Comparison of ENCODE assay signal across 21 cellular contexts in the genomic region with DNA sequence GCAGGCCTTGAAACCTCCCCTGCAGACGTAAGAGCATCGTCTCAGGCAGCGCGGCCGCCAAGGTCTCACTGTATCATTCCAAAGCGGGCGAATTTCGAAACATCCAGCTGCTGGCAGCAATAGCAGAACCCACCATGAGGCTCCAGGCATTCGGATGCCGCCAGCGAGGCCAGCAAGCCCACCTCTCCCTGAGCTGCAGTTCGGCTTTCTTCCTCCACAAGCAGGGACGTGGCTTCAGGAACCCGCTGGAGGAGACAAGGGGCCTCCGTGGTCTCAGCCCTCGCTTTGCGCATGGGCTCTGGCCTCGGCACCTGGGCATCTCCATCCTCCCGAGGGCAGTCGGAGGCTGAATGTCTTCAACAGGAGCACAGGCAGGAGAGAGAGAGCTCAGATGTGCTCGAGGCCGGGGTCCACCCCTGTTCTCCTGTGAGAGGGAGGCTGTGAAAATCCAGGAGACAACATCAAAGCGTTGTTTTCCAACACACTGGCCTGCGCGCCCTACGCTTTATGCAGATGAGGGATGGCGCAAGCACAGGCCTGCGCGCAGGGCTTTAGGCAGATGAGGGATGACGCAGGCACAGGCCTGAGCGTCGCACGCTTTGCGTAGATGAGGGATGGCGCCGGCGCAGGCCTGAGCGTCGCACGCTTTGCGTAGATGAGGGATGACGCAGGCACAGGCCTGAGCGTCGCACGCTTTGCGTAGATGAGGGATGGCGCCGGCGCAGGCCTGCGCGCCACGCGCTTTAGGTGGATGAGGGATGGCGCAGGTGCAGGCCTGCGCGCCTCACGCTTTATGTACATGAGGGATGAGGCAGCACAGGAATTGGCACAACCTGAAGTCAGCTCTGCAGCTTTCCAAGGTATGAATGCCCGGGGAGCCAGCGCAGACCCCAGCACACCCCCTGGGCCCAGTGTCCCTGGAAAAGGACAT.
DNase-seq lines count a peak whose midpoint lies in the region; ATAC-seq and TF ChIP-seq lines count a peak whose summit lies in the region.
"Had no signal": no experiment of that assay in that cellular context is flagged by ENCODE, and none has a peak within 500 bp of the region (broad histone marks: within the 10 kb centered on the region; RNA-seq: fewer than 3 reads in every experiment).

No MANE protein-coding gene starts in this region.

- no peaks in the 10 kb centered on the region for H3K9me2 ChIP-seq in SK-N-SH

- no peaks in the 10 kb centered on the region for H3K9me3 ChIP-seq in SK-N-SH
- H3K9me3 ChIP-seq in stomach = no peaks in the 10 kb centered on the region
- no peaks in the 10 kb centered on the region for H3K9me3 ChIP-seq in HAP-1
- H3K9me3 ChIP-seq: BE2C, esophagus squamous epithelium, Peyer's patch had no signal

- CTCF ChIA-PET in SK-N-SH (lab: Yijun Ruan, JAX) = no interaction called here
- CTCF ChIA-PET in activated CD8-positive, alpha-beta memory T cell treated with anti-CD3 and anti-CD28 coated beads, Interleukin-2, amount 10 ng/mL, durations not matched to agents 7 days and 5 days (lab: Charles Lee) = no interaction called here

- TF ChIP-seq EP300 in SK-N-SH (IDR thresholded peaks at IDR 0.05; ENCODE audit: borderline replicate concordance in 1 of 2, low read depth in 1 of 2, low read length in 1 of 2) (no peak), stomach (IDR thresholded peaks at IDR 0.05) (no peak)

- H3K9me3 Mint-ChIP-seq in activated CD8-positive, alpha-beta memory T cell treated with anti-CD3 and anti-CD28 coated beads, Interleukin-2, amount 10 ng/mL, durations not matched to agents 7 days and 5 days (ENCODE audit: low read depth) = no peaks in the 10 kb centered on the region
- H3K9me3 Mint-ChIP-seq: activated naive CD4-positive, alpha-beta T cell treated with anti-CD3 and anti-CD28 coated beads, Interleukin-2, amount 50 U/mL, for 24 hours; brain; mesothelial cell of epicardium had no signal

- no peaks in the 10 kb centered on the region for H3K79me2 ChIP-seq in SK-N-SH (ENCODE audit: insufficient read depth)

- WGBS in SK-N-SH (ENCODE audit: low lambda C conversion rate) = 78% methylated on average over 50 of the region's 59 CpGs
- 84 to 92% (median 89%) methylated on average over 52 to 59 of the region's 59 CpGs for WGBS in stomach, 5 donors

- H3K27me3 Mint-ChIP-seq in activated CD8-positive, alpha-beta memory T cell treated with anti-CD3 and anti-CD28 coated beads, Interleukin-2, amount 10 ng/mL, durations not matched to agents 7 days and 5 days = no peaks in the 10 kb centered on the region

- H3K4me3 ChIP-seq in SK-N-SH (ENCODE audit: low read depth in 2 of 2, low read length in 1 of 2) (no peak overlapping the region), stomach (no peak overlapping the region), HAP-1 (no peak overlapping the region)
- H3K4me3 ChIP-seq: esophagus squamous epithelium, Peyer's patch had no signal

- no peak for ATAC-seq in SK-N-SH treated with all-trans-retinoic acid at 6 μM for 48 hours
- no peak for ATAC-seq in activated CD8-positive, alpha-beta memory T cell treated with anti-CD3 and anti-CD28 coated beads, Interleukin-2, amount 10 ng/mL, durations not matched to agents 7 days and 5 days
- peak; percentile 8 for ATAC-seq in foreskin keratinocyte
- ATAC-seq in HG03378 (IDR thresholded peaks at IDR 0.05; ENCODE audit: unreplicated experiment) = no peak

- in situ Hi-C loops in HAP-1 (cut with MboI; ENCODE audit: low sequenced_read_pairs) = no loop called here

- H3K36me3 ChIP-seq in SK-N-SH (replicated peaks in 1 of 2; ENCODE audit: control insufficient read depth in 1 of 2, insufficient read depth in 2 of 2, low read length in 1 of 2) (no peaks in the 10 kb centered on the region), stomach (no peaks in the 10 kb centered on the region), HAP-1 (replicated peaks) (no peaks in the 10 kb centered on the region)
- H3K36me3 ChIP-seq: BE2C, esophagus squamous epithelium, Peyer's patch had no signal

- intact Hi-C loops in stomach (cut with DNase I; ENCODE audit: low total_unique reads) = no loop called here

- no peaks in the 10 kb centered on the region for H3K27me3 ChIP-seq in SK-N-SH (ENCODE audit: insufficient read depth)
- H3K27me3 ChIP-seq in foreskin keratinocyte = no peaks in the 10 kb centered on the region
- peaks cover 0 to 18% (median 0%) of the 10 kb centered on the region in 3 donors for H3K27me3 ChIP-seq in stomach
- no peaks in the 10 kb centered on the region for H3K27me3 ChIP-seq in HAP-1 (ENCODE audit: low read depth)
- H3K27me3 ChIP-seq: BE2C, esophagus squamous epithelium, Peyer's patch had no signal

- H3K27ac ChIP-seq in SK-N-SH (ENCODE audit: low read depth in 2 of 2, low read length in 1 of 2) (no peak overlapping the region), foreskin keratinocyte (no peak overlapping the region), stomach (no peak overlapping the region)
- H3K27ac ChIP-seq: 22Rv1, esophagus squamous epithelium, Peyer's patch had no signal

- H3F3A ChIP-seq in SK-N-SH (replicated peaks; ENCODE audit: insufficient read depth) = no peaks in the 10 kb centered on the region

- TF ChIP-seq RAD21 in SK-N-SH (IDR thresholded peaks at IDR 0.05; ENCODE audit: low read length) = no peak

- no peak overlapping the region for H3K4me2 ChIP-seq in SK-N-SH

- POLR2A ChIA-PET in SK-N-SH (lab: Yijun Ruan, JAX) = no interaction called here

- H4K20me1 ChIP-seq in SK-N-SH (ENCODE audit: insufficient read depth) = no peaks in the 10 kb centered on the region

- DNase-seq in SK-N-SH = peak; percentile 39
- peak; percentile 26 for DNase-seq in activated CD8-positive, alpha-beta memory T cell treated with anti-CD3 and anti-CD28 coated beads, Interleukin-2, amount 10 ng/mL, durations not matched to agents 7 days and 5 days
- DNase-seq in foreskin keratinocyte = no peak
- peak; percentile 17 for DNase-seq in stomach
- no peak for DNase-seq in HAP-1 (ENCODE audit: low spot score in 2 of 2)
- no peak for DNase-seq in stimulated activated CD4-positive, alpha-beta T cell treated with anti-CD3 and anti-CD28 coated beads, Interleukin-4, amount 100 ng/mL, for 4 hours
- DNase-seq: BE2C, dermis blood vessel endothelial cell, DMS 273 treated with DMSO at 0.1 percent for 48 hours, esophagus squamous epithelium, islet precursor cell, NCI-H2081 treated with DMSO at 0.1 percent for 48 hours, SW 1271 had no signal

- no peaks in the 10 kb centered on the region for H3K4me1 Mint-ChIP-seq in activated CD8-positive, alpha-beta memory T cell treated with anti-CD3 and anti-CD28 coated beads, Interleukin-2, amount 10 ng/mL, durations not matched to agents 7 days and 5 days
- H3K4me1 Mint-ChIP-seq: activated naive CD4-positive, alpha-beta T cell treated with anti-CD3 and anti-CD28 coated beads, Interleukin-2, amount 50 U/mL, for 24 hours had no signal

- H3K4me3 Mint-ChIP-seq in activated CD8-positive, alpha-beta memory T cell treated with anti-CD3 and anti-CD28 coated beads, Interleukin-2, amount 10 ng/mL, durations not matched to agents 7 days and 5 days = no peak overlapping the region
- H3K4me3 Mint-ChIP-seq: activated naive CD4-positive, alpha-beta T cell treated with anti-CD3 and anti-CD28 coated beads, Interleukin-2, amount 50 U/mL, for 24 hours; brain; mesothelial cell of epicardium had no signal

- no peak overlapping the region for H3K9ac ChIP-seq in SK-N-SH

- TF ChIP-seq CTCF in SK-N-SH (IDR thresholded peaks at IDR 0.05) = no peak
- no peak for TF ChIP-seq CTCF in foreskin keratinocyte (conservative IDR thresholded peaks at IDR 0.05)
- TF ChIP-seq CTCF in stomach (IDR thresholded peaks at IDR 0.05) = no peak

- TF ChIP-seq POLR2A in stomach (IDR thresholded peaks at IDR 0.05) = no peak

- H3K36me3 Mint-ChIP-seq in activated CD8-positive, alpha-beta memory T cell treated with anti-CD3 and anti-CD28 coated beads, Interleukin-2, amount 10 ng/mL, durations not matched to agents 7 days and 5 days = no peaks in the 10 kb centered on the region
- H3K36me3 Mint-ChIP-seq: activated naive CD4-positive, alpha-beta T cell treated with anti-CD3 and anti-CD28 coated beads, Interleukin-2, amount 50 U/mL, for 24 hours; brain; IgD-negative memory B cell; mesothelial cell of epicardium had no signal

- H3K4me1 ChIP-seq in SK-N-SH (ENCODE audit: control insufficient read depth in 1 of 2, insufficient read depth in 2 of 2, low read depth in 1 of 2, low read length in 1 of 2) = peaks cover 0 to 7% of the 10 kb centered on the region in 2 experiments; a peak in 1 of 4 replicates
- H3K4me1 ChIP-seq in foreskin keratinocyte = no peaks in the 10 kb centered on the region
- H3K4me1 ChIP-seq in stomach = no peaks in the 10 kb centered on the region
- H3K4me1 ChIP-seq in HAP-1 = no peaks in the 10 kb centered on the region
- H3K4me1 ChIP-seq: BE2C, esophagus squamous epithelium, Peyer's patch had no signal

- no peak overlapping the region for H3K27ac Mint-ChIP-seq in activated CD8-positive, alpha-beta memory T cell treated with anti-CD3 and anti-CD28 coated beads, Interleukin-2, amount 10 ng/mL, durations not matched to agents 7 days and 5 days
- H3K27ac Mint-ChIP-seq: activated naive CD4-positive, alpha-beta T cell treated with anti-CD3 and anti-CD28 coated beads, Interleukin-2, amount 50 U/mL, for 24 hours; brain; IgD-negative memory B cell; mesothelial cell of epicardium had no signal

- no peak overlapping the region for H2AFZ ChIP-seq in SK-N-SH (ENCODE audit: low read depth)

TF ChIP-seq in SK-N-SH, 30 proteins besides CTCF, POLR2A, EP300 and RAD21 (continues in another document):
- TF ChIP-seq ELF1 (IDR thresholded peaks at IDR 0.05) (no peak), RCOR1 (IDR thresholded peaks at IDR 0.05; ENCODE audit: low read length) (no peak), TAF1 (IDR thresholded peaks at IDR 0.05; ENCODE audit: borderline replicate concordance, low read depth, low read length) (no peak), NRF1 (IDR thresholded peaks at IDR 0.05; ENCODE audit: low read depth, low read length) (no peak)

TF ChIP-seq in SK-N-SH treated with all-trans-retinoic acid at 6 μM for 48 hours, 23 proteins besides CTCF, POLR2A, EP300 and RAD21 (continues in another document):
- TF ChIP-seq ZFP3 (CRISPR knock-in tag; IDR thresholded peaks at IDR 0.05) (no peak), GLIS3 (CRISPR knock-in tag; IDR thresholded peaks at IDR 0.05) (no peak), ZNF565 (CRISPR knock-in tag; conservative IDR thresholded peaks at IDR 0.05; ENCODE audit: low read depth) (no peak), RARB (CRISPR knock-in tag; IDR thresholded peaks at IDR 0.05) (no peak), BACH2 (CRISPR knock-in tag; IDR thresholded peaks at IDR 0.05; ENCODE audit: borderline replicate concordance) (no peak)

Comparison
In these comparisons a context has a peak if more than half of its experiments do, and no peak if none do; other contexts are left out.
1. DNase-seq: peak in SK-N-SH (single experiment), activated CD8-positive, alpha-beta memory T cell treated with anti-CD3 and anti-CD28 coated beads, Interleukin-2, amount 10 ng/mL, durations not matched to agents 7 days and 5 days (single experiment) and stomach (single experiment); none in foreskin keratinocyte (0 of 2), HAP-1 (0 of 2) and stimulated activated CD4-positive, alpha-beta T cell treated with anti-CD3 and anti-CD28 coated beads, Interleukin-4, amount 100 ng/mL, for 4 hours (0 of 2).